In genomic region chr5:137056676-137057075, GRCh38 we compare ENCODE assay signal across 6 cellular contexts.
"Had no signal": no experiment of that assay in that cellular context is flagged by ENCODE, and none has a peak within 500 bp of the region (broad histone marks: within the 10 kb centered on the region; RNA-seq: fewer than 3 reads in every experiment).

No MANE protein-coding gene starts in this region.

- H3K4me2 ChIP-seq: GM23338 had no signal

- H3K9me3 Mint-ChIP-seq: GM23338, H9, HFFc6 had no signal

- H3K27me3 Mint-ChIP-seq: IgD-negative memory B cell had no signal

- H3K4me3 Mint-ChIP-seq: GM23338, H9, HFFc6, IgD-negative memory B cell had no signal

- H3K4me3 ChIP-seq: GM23338 had no signal

- H3K4me1 Mint-ChIP-seq: IgD-negative memory B cell had no signal

- DNase-seq: H9, HCEC 1CT, HFFc6 had no signal

- H2AFZ ChIP-seq: GM23338 had no signal

- H3K27ac ChIP-seq: HL-60 had no signal

- H3K36me3 Mint-ChIP-seq: IgD-negative memory B cell had no signal

- H3K27ac Mint-ChIP-seq: GM23338, HFFc6, IgD-negative memory B cell had no signal
